Comparison of ENCODE assay signal across 10 cellular contexts in the genomic region with DNA sequence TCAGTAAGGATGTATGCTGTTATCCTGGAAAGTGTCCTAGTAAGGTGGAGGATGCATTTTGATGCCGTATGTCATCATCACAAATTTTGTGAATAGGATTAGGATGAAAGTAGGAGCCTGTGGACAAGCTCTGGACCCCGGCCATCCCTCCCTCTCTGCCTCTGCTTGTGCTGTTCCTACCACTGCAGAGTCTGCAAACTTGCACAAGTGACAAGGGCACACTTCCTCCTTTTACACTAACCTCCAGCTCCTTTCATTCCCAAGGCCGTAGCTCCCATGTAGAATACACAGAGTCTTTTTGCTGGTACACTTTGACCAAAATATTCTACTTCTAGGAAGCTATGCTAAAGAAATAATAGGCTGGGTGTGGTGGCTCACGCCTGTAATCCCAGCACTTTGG.
"Had no signal": no experiment of that assay in that cellular context is flagged by ENCODE, and none has a peak within 500 bp of the region (broad histone marks: within the 10 kb centered on the region; RNA-seq: fewer than 3 reads in every experiment).

No MANE protein-coding gene starts in this region.

- H3K27ac ChIP-seq: esophagus squamous epithelium, skin epidermis, transverse colon had no signal

- H3K4me3 ChIP-seq: esophagus squamous epithelium, skin epidermis, transverse colon had no signal

- DNase-seq: activated CD4-positive, alpha-beta T cell treated with anti-CD3 and anti-CD28 coated beads, Interleukin-2, amount 50 U/mL, for 4 hours; activated gamma-delta T cell; effector memory CD8-positive, alpha-beta T cell; esophagus squamous epithelium; midbrain; occipital lobe; stimulated activated naive CD8-positive, alpha-beta T cell treated with anti-CD3 and anti-CD28 coated beads, Interleukin-15, Interleukin-2, amounts not matched to agents 100 U/mL and 50 U/mL, for 24 hours; T-helper 2 cell; transverse colon had no signal

- H3K36me3 ChIP-seq: esophagus squamous epithelium, transverse colon had no signal

- ATAC-seq: effector memory CD8-positive, alpha-beta T cell; stimulated activated naive CD8-positive, alpha-beta T cell treated with anti-CD3 and anti-CD28 coated beads, Interleukin-15, Interleukin-2, amounts not matched to agents 100 U/mL and 50 U/mL, for 24 hours had no signal

- H3K27me3 ChIP-seq: transverse colon had no signal

- H3K9me3 ChIP-seq: esophagus squamous epithelium, transverse colon had no signal
